10 cellular contexts compared by ENCODE assay signal in genomic region chrX:29477878-29478277, GRCh38.
A peak's percentile ranks its signal among the peaks of the same experiment; 100 is the strongest.
DNase-seq lines count a peak whose midpoint lies in the region; ATAC-seq, FAIRE-seq and TF ChIP-seq lines count a peak whose summit lies in the region.
"Had no signal": no experiment of that assay in that cellular context is flagged by ENCODE, and none has a peak within 500 bp of the region (broad histone marks: within the 10 kb centered on the region; RNA-seq: fewer than 3 reads in every experiment).

No MANE protein-coding gene starts in this region.

- in situ Hi-C loops in GM12878 (cut with MboI), result no loop called here

- no peak for TF ChIP-seq EP300 in GM12878 (IDR thresholded peaks at IDR 0.05; ENCODE audit: borderline replicate concordance in 1 of 2, control insufficient read depth in 1 of 2, low read depth in 2 of 2, low read length in 2 of 2)

- H3K4me3 ChIP-seq in GM12878, result peak overlapping the region; percentile 70

- no peaks in the 10 kb centered on the region for H3K27me3 ChIP-seq in GM12878 (replicated peaks in 1 of 2; ENCODE audit: control insufficient read depth in 2 of 2, insufficient read depth in 2 of 2, low read length in 1 of 2)
- H3K27me3 ChIP-seq in CD4-positive, alpha-beta T cell (ENCODE audit: control insufficient read depth, insufficient read depth, low read length), result no peaks in the 10 kb centered on the region

- DNase-seq in GM12878 (ENCODE audit: low read depth, low spot score), result no peak
- DNase-seq in DMS 273 treated with DMSO at 0.1 percent for 48 hours (lab: John Stamatoyannopoulos, UW), result no peak
- no peak for DNase-seq in NCI-H1092 treated with DMSO at 0.1 percent for 48 hours (lab: John Stamatoyannopoulos, UW)
- no peak for DNase-seq in CD4-positive, alpha-beta T cell
- no peak for DNase-seq in NCI-H446 treated with DMSO at 0.1 percent for 48 hours (lab: John Stamatoyannopoulos, UW)
- DNase-seq: GOT3, hippocampal formation had no signal

- H3K4me2 ChIP-seq in GM12878 (ENCODE audit: control insufficient read depth, insufficient read depth), result peak overlapping the region; percentile 70

- ATAC-seq in GM18870 (IDR thresholded peaks at IDR 0.05; ENCODE audit: unreplicated experiment) (peak; percentile 51), GM21717 (IDR thresholded peaks at IDR 0.05; ENCODE audit: unreplicated experiment) (peak; percentile 41), HG03103 (IDR thresholded peaks at IDR 0.05; ENCODE audit: low read depth, unreplicated experiment) (peak; percentile 15), GM12878 (peak; percentile 60)
- ATAC-seq in CD4-positive, alpha-beta T cell (ENCODE audit: poor library complexity), result no peak

- peak overlapping the region; percentile 73 for H3K9ac ChIP-seq in GM12878 (ENCODE audit: control insufficient read depth, insufficient read depth, low read length)

- no peak overlapping the region for H3K27ac Mint-ChIP-seq in CD4-positive, alpha-beta T cell

- SMC1A ChIA-PET in GM12878 (lab: Charles Lee; ENCODE audit: uncharacterized antibody, unreplicated experiment), result interaction anchor here (1.7 kb wide), 2 partner anchors 13 to 46 kb away, joined by 4 to 5 read pairs; no protein-coding TSS in a partner anchor

- POLR2A ChIA-PET in GM12878 (lab: Charles Lee), result no interaction called here
- POLR2A ChIA-PET in CD4-positive, alpha-beta T cell (lab: Charles Lee), result no interaction called here

- no peaks in the 10 kb centered on the region for H3K4me1 Mint-ChIP-seq in CD4-positive, alpha-beta T cell (ENCODE audit: low read depth)

- H3K9me3 ChIP-seq in GM12878 (replicated peaks; ENCODE audit: control insufficient read depth, insufficient read depth, low read length), result no peaks in the 10 kb centered on the region
- H3K9me3 ChIP-seq in CD4-positive, alpha-beta T cell (ENCODE audit: control insufficient read depth, low read length), result no peaks in the 10 kb centered on the region

- no peak for TF ChIP-seq RAD21 in GM12878 (IDR thresholded peaks at IDR 0.05; ENCODE audit: insufficient read depth, low read depth, low read length)

- RAD21 ChIA-PET in GM12878 (lab: Charles Lee; ENCODE audit: unreplicated experiment), result interaction anchor here (1.0 kb wide), 1 partner anchor 19 kb away, joined by 3 read pairs; no protein-coding TSS in a partner anchor

- no peak overlapping the region for H3K4me3 Mint-ChIP-seq in CD4-positive, alpha-beta T cell

- H3K79me2 ChIP-seq in GM12878 (ENCODE audit: control insufficient read depth, insufficient read depth, low read length), result no peaks in the 10 kb centered on the region

- TF ChIP-seq CTCF in GM12878 (IDR thresholded peaks at IDR 0.05 in 2 of 3, conservative IDR thresholded peaks at IDR 0.05 in 1 of 3; ENCODE audit: control insufficient read depth in 2 of 3, extremely low read depth in 1 of 3, insufficient read depth in 1 of 3, low read depth in 3 of 3, low read length in 3 of 3), result no peak
- no peak for TF ChIP-seq CTCF in CD4-positive, alpha-beta T cell (IDR thresholded peaks at IDR 0.05)

- CTCF ChIA-PET in GM12878 (lab: Yijun Ruan, JAX), result interaction anchor here (1.0 to 2.1 kb wide), 22 partner anchors 8 to 425 kb away, joined by 3 to 14 read pairs (median 5); no protein-coding TSS in a partner anchor
- CTCF ChIA-PET in CD4-positive, alpha-beta T cell (lab: Charles Lee), result no interaction called here

- no peak for TF ChIP-seq POLR2A in GM12878 (IDR thresholded peaks at IDR 0.05; ENCODE audit: low read depth, low read length)

- 0% methylated on average over 1 of the region's 1 CpG for WGBS in GM12878 (ENCODE audit: insufficient coverage, insufficient replicate concordance, low lambda C conversion rate, missing lambda C conversion rate)

- peak overlapping the region; percentile 95 for H2AFZ ChIP-seq in GM12878 (ENCODE audit: control insufficient read depth, low read depth, low read length)

- H3K36me3 ChIP-seq in GM12878 (ENCODE audit: control insufficient read depth in 2 of 2, insufficient read depth in 2 of 2, low read length in 1 of 2), result no peaks in the 10 kb centered on the region

- no TSS peak for BruUV-seq in GM12878 (replicated peaks; lab: Mats Ljungman, UMichigan)

- intact Hi-C loops in GM12878 (cut with micrococcal nuclease; ENCODE audit: unreplicated experiment), result loop anchor here (2.0 kb wide), 1 partner anchor 77 kb away; no protein-coding TSS in a partner anchor
- intact Hi-C loops in CD4-positive, alpha-beta T cell (cut with DNase I, micrococcal nuclease), result no loop called here

- H3K27me3 Mint-ChIP-seq in CD4-positive, alpha-beta T cell, result no peaks in the 10 kb centered on the region

- H3K36me3 Mint-ChIP-seq in CD4-positive, alpha-beta T cell (ENCODE audit: low read depth), result no peaks in the 10 kb centered on the region

- H4K20me1 ChIP-seq in GM12878 (ENCODE audit: control insufficient read depth, insufficient read depth), result no peaks in the 10 kb centered on the region

- no peaks in the 10 kb centered on the region for H3K9me3 Mint-ChIP-seq in CD4-positive, alpha-beta T cell

- no peak for FAIRE-seq in GM12878 (lab: Jason Lieb, UNC)

- peak overlapping the region; percentile 83 for H3K27ac ChIP-seq in GM12878 (ENCODE audit: control insufficient read depth, insufficient read depth)
- no peak overlapping the region for H3K27ac ChIP-seq in CD4-positive, alpha-beta T cell (ENCODE audit: low read depth, low read length)

- H3K4me1 ChIP-seq in GM12878 (ENCODE audit: control insufficient read depth, insufficient read depth, low read length), result no peaks in the 10 kb centered on the region

TF ChIP-seq in GM12878, 131 proteins besides CTCF, POLR2A, EP300 and RAD21:
- no peak for TF ChIP-seq PAX8 (IDR thresholded peaks at IDR 0.05)
- TF ChIP-seq CHD1 (IDR thresholded peaks at IDR 0.05; ENCODE audit: low read depth, low read length), result no peak
- TF ChIP-seq MEF2A (IDR thresholded peaks at IDR 0.05; ENCODE audit: insufficient read depth, low read depth, low read length), result peak; percentile 65
TF ChIP-seq in GM12878: peak in this region for 1.
